ENCODE assay signal across 9 cellular contexts in genomic region chr6:156953478-156954146, GRCh38.
DNase-seq lines count a peak whose midpoint lies in the region; ATAC-seq lines count a peak whose summit lies in the region.
"Had no signal": no experiment of that assay in that cellular context is flagged by ENCODE, and none has a peak within 500 bp of the region (broad histone marks: within the 10 kb centered on the region; RNA-seq: fewer than 3 reads in every experiment).

No MANE protein-coding gene starts in this region.

- H3K9me3 ChIP-seq in adipocyte (ENCODE audit: control insufficient read depth, low read length): no peaks in the 10 kb centered on the region
- H3K9me3 ChIP-seq: ovary had no signal

- H3K4me1 ChIP-seq in adipocyte (ENCODE audit: control insufficient read depth, insufficient read depth, low read length): peaks cover 74% of the 10 kb centered on the region

- H3K36me3 ChIP-seq in adipocyte (ENCODE audit: control insufficient read depth, insufficient read depth, low read length, severe bottlenecking): no peaks in the 10 kb centered on the region
- H3K36me3 ChIP-seq: ovary had no signal

- intact Hi-C loops in left ventricle myocardium superior (cut with micrococcal nuclease): no loop called here

- H3K27me3 ChIP-seq in adipocyte (replicated peaks; ENCODE audit: control insufficient read depth, insufficient read depth, low read length): no peaks in the 10 kb centered on the region
- H3K27me3 ChIP-seq: ovary had no signal

- ATAC-seq in left ventricle myocardium superior: peak; percentile 74

- DNase-seq in 8988T (peak; percentile 61), ELF-1 (ENCODE audit: low read depth, low spot score) (peak; percentile 55), NCI-H146 treated with DMSO at 0.1 percent for 48 hours (lab: John Stamatoyannopoulos, UW; ENCODE audit: unreplicated experiment) (peak; percentile 96), adipocyte (ENCODE audit: low read depth) (peak; percentile 98), left ventricle myocardium superior (no peak), skeletal muscle cell (ENCODE audit: low read depth) (peak; percentile 96), COLO668 (lab: John Stamatoyannopoulos, UW; ENCODE audit: unreplicated experiment) (no peak), OCI-M2 (lab: John Stamatoyannopoulos, UW; ENCODE audit: unreplicated experiment) (no peak)

- H3K4me3 ChIP-seq in adipocyte (ENCODE audit: low read length): peak overlapping the region; percentile 75
- H3K4me3 ChIP-seq in skeletal muscle cell (ENCODE audit: low read depth, low read length): peak overlapping the region; percentile 38
- H3K4me3 ChIP-seq: ovary had no signal

- peak overlapping the region; percentile 61 for H3K9ac ChIP-seq in adipocyte (ENCODE audit: low read length)

Comparison
In these comparisons a context has a peak if more than half of its experiments do, and no peak if none do; other contexts are left out.
1. DNase-seq: peak in 8988T (single experiment), ELF-1 (single experiment), NCI-H146 treated with DMSO at 0.1 percent for 48 hours (single experiment), adipocyte (single experiment) and skeletal muscle cell (single experiment); none in left ventricle myocardium superior (single experiment), COLO668 (single experiment) and OCI-M2 (single experiment).